Comparison of ENCODE assay signal across 8 cellular contexts in genomic region chr2:28753043-28753683, GRCh38. TPM values are rescaled to one million over a fixed set of nuclear protein-coding genes. Genes with fewer than 3 reads are reported as not detected.
DNase-seq lines count a peak whose midpoint lies in the region; TF ChIP-seq lines count a peak whose summit lies in the region.

No MANE protein-coding gene starts in this region.

- H3K4me1 ChIP-seq in urinary bladder (ENCODE audit: insufficient read depth): peaks cover 3% of the 10 kb centered on the region

- DNase-seq in ACHN (peak; percentile 84), NCI-H82 treated with DMSO at 0.1 percent for 48 hours (lab: John Stamatoyannopoulos, UW; ENCODE audit: unreplicated experiment) (peak; percentile 33), fibroblast of the aortic adventitia (ENCODE audit: low read depth) (peak; percentile 81), neural crest cell (ENCODE audit: low read depth, low spot score) (no peak), KG1 (lab: John Stamatoyannopoulos, UW) (no peak)
- DNase-seq in activated T-cell treated with anti-CD3 and anti-CD28 coated beads, Interleukin-2, amount 50 U/mL, for 48 hours: peak; percentile 39 to 48

- H3K27ac ChIP-seq in urinary bladder (ENCODE audit: low read depth): peak overlapping the region; percentile 67

- under 1% methylated on average over 7 of the region's 7 CpGs for WGBS in urinary bladder

- H3K4me3 ChIP-seq in GM12875 (ENCODE audit: low read depth, low read length) (peak overlapping the region; percentile 92), fibroblast of the aortic adventitia (ENCODE audit: low read depth, low read length) (peak overlapping the region; percentile 90), urinary bladder (ENCODE audit: low read depth, low read length) (peak overlapping the region; percentile 80)

- no peaks in the 10 kb centered on the region for H3K9me3 Mint-ChIP-seq in neural crest cell

- H3K27me3 Mint-ChIP-seq in neural crest cell (ENCODE audit: low read depth): no peaks in the 10 kb centered on the region

- H3K4me3 Mint-ChIP-seq in neural crest cell: peak overlapping the region; percentile 96

- H3K27ac Mint-ChIP-seq in neural crest cell (ENCODE audit: unreplicated experiment): peak overlapping the region; percentile 99

- TF ChIP-seq CTCF in GM12875 (IDR thresholded peaks at IDR 0.05; ENCODE audit: borderline replicate concordance, insufficient read depth, low read depth, low read length) (peak; percentile 45; the same call in 1 of the 2 replicates), fibroblast of the aortic adventitia (IDR thresholded peaks at IDR 0.05; ENCODE audit: insufficient read depth, low read length) (peak; percentile 72), neural crest cell (conservative IDR thresholded peaks at IDR 0.05) (peak; percentile 74)

- H3K36me3 Mint-ChIP-seq in neural crest cell (ENCODE audit: low read depth): no peaks in the 10 kb centered on the region

- H3K36me3 ChIP-seq in urinary bladder (ENCODE audit: insufficient read depth): no peaks in the 10 kb centered on the region

- in situ Hi-C loops in ACHN (cut with HindIII; ENCODE audit: low pct_ligation_motif_present, low pct_unique_long_range_greater_than_20kb, low sequenced_read_pairs): no loop called here

- H3K4me1 Mint-ChIP-seq in neural crest cell: peaks cover 55% of the 10 kb centered on the region

RNA-seq across cellular contexts. Expression of gene PPP1CB, which starts 1.5 kb away (rescaled TPM):
- 307 and 330 TPM in 2 replicates for total RNA-seq in fibroblast of the aortic adventitia (ENCODE audit: low replicate concordance)
- total RNA-seq in neural crest cell: 163 and 176 TPM in 2 replicates
- 608 TPM for total RNA-seq in urinary bladder
- polyA plus RNA-seq in urinary bladder: 252 TPM

RNA-seq across cellular contexts. Expression of gene SPDYA, which starts 57.5 kb away (rescaled TPM):
- 1.1 and 6.5 TPM in 2 replicates for total RNA-seq in fibroblast of the aortic adventitia (ENCODE audit: low replicate concordance)
- 1.1 and 1.3 TPM in 2 replicates for total RNA-seq in neural crest cell
- 7.1 TPM for total RNA-seq in urinary bladder
- 0.04 TPM for polyA plus RNA-seq in urinary bladder

Comparison
In these comparisons a context has a peak if more than half of its experiments do, and no peak if none do; other contexts are left out.
1. DNase-seq: peak in ACHN (single experiment), NCI-H82 treated with DMSO at 0.1 percent for 48 hours (single experiment), activated T-cell treated with anti-CD3 and anti-CD28 coated beads, Interleukin-2, amount 50 U/mL, for 48 hours (2 of 2) and fibroblast of the aortic adventitia (single experiment); none in neural crest cell (single experiment) and KG1 (single experiment).
2. Peak in every context shown above with its lines, with median percentiles within 50 percentile points of each other: H3K4me3 ChIP-seq and CTCF ChIP-seq.